Comparison of ENCODE assay signal across 1 cellular context in the genomic region with DNA sequence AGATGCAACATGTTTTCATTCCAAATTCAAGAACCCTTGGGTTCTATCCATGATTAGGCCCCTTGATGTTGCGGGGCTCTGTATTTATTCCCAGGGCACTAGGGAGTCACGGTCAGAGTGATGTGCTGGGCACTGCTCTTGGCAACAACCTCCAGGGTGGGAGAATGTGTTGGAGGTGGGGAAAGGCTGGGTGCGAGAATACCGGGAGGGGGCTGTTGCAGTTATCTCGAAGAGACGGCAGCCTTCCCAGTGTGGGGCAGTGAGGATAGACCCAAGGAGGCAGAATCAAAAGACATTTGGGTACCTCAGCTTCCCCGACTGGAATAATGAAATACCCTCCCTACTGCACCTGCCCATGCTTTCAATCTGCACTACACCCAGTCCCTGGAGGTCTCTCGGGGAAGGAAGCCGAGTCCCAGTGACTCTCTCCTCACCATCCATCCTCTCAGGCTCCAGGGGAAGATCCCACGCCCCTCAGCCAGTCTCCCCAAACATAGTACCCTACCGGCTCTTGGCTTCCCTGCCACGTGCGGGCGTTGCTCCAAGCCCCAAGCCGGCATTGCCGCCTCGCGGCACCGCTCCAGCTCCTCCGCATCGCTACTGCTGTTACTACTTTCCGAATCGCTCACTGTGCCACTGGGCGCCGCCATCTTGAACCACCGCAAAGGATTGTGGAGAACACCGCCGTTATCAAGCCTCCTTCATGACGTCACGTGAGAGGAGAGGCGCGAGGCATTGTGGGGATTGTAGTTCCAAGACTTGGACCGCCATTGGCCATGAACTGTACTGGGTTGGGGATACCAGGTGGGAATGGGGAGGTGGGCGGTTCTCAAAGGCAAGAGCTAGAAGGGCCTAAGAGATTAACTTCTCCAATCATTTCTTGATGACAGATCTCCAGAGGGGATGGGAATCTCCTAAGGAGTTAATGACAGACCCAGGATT.
TF ChIP-seq lines count a peak whose summit lies in the region.

C12orf43 (minus strand) TSS at position 663 of the 942 bp plus-strand sequence; CDS start at position 650, 13 bp downstream.

TF ChIP-seq in HepG2, 621 proteins besides CTCF, POLR2A, EP300 and RAD21 (continues in another document):
- no peak; the same call in 1 of the 2 replicates for TF ChIP-seq KDM4B (CRISPR knock-in tag; IDR thresholded peaks at IDR 0.05)
- no peak for TF ChIP-seq REST (IDR thresholded peaks at IDR 0.05; ENCODE audit: borderline replicate concordance in 1 of 2, low read depth in 1 of 2, low read length in 2 of 2)
- TF ChIP-seq YY1 (IDR thresholded peaks at IDR 0.05; ENCODE audit: insufficient read depth, insufficient replicate concordance, low read depth, low read length), result peak; percentile 100
- TF ChIP-seq, protein P1, sequence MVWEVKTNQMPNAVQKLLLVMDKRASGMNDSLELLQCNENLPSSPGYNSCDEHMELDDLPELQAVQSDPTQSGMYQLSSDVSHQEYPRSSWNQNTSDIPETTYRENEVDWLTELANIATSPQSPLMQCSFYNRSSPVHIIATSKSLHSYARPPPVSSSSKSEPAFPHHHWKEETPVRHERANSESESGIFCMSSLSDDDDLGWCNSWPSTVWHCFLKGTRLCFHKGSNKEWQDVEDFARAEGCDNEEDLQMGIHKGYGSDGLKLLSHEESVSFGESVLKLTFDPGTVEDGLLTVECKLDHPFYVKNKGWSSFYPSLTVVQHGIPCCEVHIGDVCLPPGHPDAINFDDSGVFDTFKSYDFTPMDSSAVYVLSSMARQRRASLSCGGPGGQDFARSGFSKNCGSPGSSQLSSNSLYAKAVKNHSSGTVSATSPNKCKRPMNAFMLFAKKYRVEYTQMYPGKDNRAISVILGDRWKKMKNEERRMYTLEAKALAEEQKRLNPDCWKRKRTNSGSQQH (CRISPR knock-in tag; IDR thresholded peaks at IDR 0.05; ENCODE audit: low read depth), result peak; percentile 96
- TF ChIP-seq ZNF124 (CRISPR knock-in tag; IDR thresholded peaks at IDR 0.05), result peak; percentile 85; the same call in 1 of the 2 replicates
- TF ChIP-seq, protein P2, sequence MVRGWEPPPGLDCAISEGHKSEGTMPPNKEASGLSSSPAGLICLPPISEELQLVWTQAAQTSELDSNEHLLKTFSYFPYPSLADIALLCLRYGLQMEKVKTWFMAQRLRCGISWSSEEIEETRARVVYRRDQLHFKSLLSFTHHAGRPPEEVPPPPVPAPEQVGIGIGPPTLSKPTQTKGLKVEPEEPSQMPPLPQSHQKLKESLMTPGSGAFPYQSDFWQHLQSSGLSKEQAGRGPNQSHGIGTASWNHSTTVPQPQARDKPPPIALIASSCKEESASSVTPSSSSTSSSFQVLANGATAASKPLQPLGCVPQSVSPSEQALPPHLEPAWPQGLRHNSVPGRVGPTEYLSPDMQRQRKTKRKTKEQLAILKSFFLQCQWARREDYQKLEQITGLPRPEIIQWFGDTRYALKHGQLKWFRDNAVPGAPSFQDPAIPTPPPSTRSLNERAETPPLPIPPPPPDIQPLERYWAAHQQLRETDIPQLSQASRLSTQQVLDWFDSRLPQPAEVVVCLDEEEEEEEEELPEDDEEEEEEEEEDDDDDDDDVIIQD (CRISPR knock-in tag; IDR thresholded peaks at IDR 0.05; ENCODE audit: low read depth), result peak; percentile 43; the same call in 1 of the 2 replicates
- TF ChIP-seq SALL1 (CRISPR knock-in tag; IDR thresholded peaks at IDR 0.05), result peak; percentile 79
- no peak for TF ChIP-seq ZBTB14 (CRISPR knock-in tag; IDR thresholded peaks at IDR 0.05)
- TF ChIP-seq, protein P3, sequence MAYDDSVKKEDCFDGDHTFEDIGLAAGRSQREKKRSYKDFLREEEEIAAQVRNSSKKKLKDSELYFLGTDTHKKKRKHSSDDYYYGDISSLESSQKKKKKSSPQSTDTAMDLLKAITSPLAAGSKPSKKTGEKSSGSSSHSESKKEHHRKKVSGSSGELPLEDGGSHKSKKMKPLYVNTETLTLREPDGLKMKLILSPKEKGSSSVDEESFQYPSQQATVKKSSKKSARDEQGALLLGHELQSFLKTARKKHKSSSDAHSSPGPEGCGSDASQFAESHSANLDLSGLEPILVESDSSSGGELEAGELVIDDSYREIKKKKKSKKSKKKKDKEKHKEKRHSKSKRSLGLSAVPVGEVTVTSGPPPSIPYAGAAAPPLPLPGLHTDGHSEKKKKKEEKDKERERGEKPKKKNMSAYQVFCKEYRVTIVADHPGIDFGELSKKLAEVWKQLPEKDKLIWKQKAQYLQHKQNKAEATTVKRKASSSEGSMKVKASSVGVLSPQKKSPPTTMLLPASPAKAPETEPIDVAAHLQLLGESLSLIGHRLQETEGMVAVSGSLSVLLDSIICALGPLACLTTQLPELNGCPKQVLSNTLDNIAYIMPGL (CRISPR knock-in tag; IDR thresholded peaks at IDR 0.05; ENCODE audit: borderline replicate concordance in 1 of 2, low read depth in 1 of 2), result peak; percentile 56 to 58; a peak in 3 of 4 replicates
- no peak for TF ChIP-seq NFE2L1 (CRISPR knock-in tag; IDR thresholded peaks at IDR 0.05; ENCODE audit: borderline replicate concordance)
- TF ChIP-seq, protein P4, sequence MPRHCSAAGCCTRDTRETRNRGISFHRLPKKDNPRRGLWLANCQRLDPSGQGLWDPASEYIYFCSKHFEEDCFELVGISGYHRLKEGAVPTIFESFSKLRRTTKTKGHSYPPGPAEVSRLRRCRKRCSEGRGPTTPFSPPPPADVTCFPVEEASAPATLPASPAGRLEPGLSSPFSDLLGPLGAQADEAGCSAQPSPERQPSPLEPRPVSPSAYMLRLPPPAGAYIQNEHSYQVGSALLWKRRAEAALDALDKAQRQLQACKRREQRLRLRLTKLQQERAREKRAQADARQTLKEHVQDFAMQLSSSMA (CRISPR knock-in tag; IDR thresholded peaks at IDR 0.05), result no peak
- peak; percentile 54 for TF ChIP-seq TEAD3 (CRISPR knock-in tag; optimal IDR thresholded peaks at IDR 0.05; ENCODE audit: borderline replicate concordance)
- no peak for TF ChIP-seq ZNF703 (CRISPR knock-in tag; IDR thresholded peaks at IDR 0.05; ENCODE audit: borderline replicate concordance)
- peak; percentile 63 for TF ChIP-seq DMAP1 (CRISPR knock-in tag; IDR thresholded peaks at IDR 0.05)
- TF ChIP-seq, protein P5, sequence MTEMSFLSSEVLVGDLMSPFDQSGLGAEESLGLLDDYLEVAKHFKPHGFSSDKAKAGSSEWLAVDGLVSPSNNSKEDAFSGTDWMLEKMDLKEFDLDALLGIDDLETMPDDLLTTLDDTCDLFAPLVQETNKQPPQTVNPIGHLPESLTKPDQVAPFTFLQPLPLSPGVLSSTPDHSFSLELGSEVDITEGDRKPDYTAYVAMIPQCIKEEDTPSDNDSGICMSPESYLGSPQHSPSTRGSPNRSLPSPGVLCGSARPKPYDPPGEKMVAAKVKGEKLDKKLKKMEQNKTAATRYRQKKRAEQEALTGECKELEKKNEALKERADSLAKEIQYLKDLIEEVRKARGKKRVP (CRISPR knock-in tag; IDR thresholded peaks at IDR 0.05), result 0 out of 4 replicates have a peak, but pooled peaks of 1 of the 2 experiments have one; percentile 16
- 0 out of 2 replicates have a peak, but pooled peaks have one; percentile 15 for TF ChIP-seq ISL2 (CRISPR knock-in tag; IDR thresholded peaks at IDR 0.05)
- TF ChIP-seq ZNF430 (CRISPR knock-in tag; IDR thresholded peaks at IDR 0.05), result peak; percentile 42; the same call in 1 of the 2 replicates
- TF ChIP-seq FOXK1 (CRISPR knock-in tag; IDR thresholded peaks at IDR 0.05; ENCODE audit: borderline replicate concordance, low read depth), result peak; percentile 89; the same call in 1 of the 2 replicates
- no peak for TF ChIP-seq KDM6A (CRISPR knock-in tag; IDR thresholded peaks at IDR 0.05; ENCODE audit: low read depth)
- no peak for TF ChIP-seq TCF7L2 (IDR thresholded peaks at IDR 0.05; ENCODE audit: low read depth, low read length)
- no peak for TF ChIP-seq ZNF446 (CRISPR knock-in tag; IDR thresholded peaks at IDR 0.05)
- peak; percentile 68; the same call in 1 of the 2 replicates for TF ChIP-seq ZNF230 (CRISPR knock-in tag; IDR thresholded peaks at IDR 0.05)
- peak; percentile 55; the same call in 1 of the 2 replicates for TF ChIP-seq ZNF331 (CRISPR knock-in tag; IDR thresholded peaks at IDR 0.05)
- no peak for TF ChIP-seq ZNF879 (CRISPR knock-in tag; IDR thresholded peaks at IDR 0.05)
- 0 out of 2 replicates have a peak, but pooled peaks have one; percentile 17 for TF ChIP-seq NCOA2 (CRISPR knock-in tag; IDR thresholded peaks at IDR 0.05)
- TF ChIP-seq ZNF501 (CRISPR knock-in tag; IDR thresholded peaks at IDR 0.05), result peak; percentile 89
- peak; percentile 75 for TF ChIP-seq ZNF407 (CRISPR knock-in tag; IDR thresholded peaks at IDR 0.05; ENCODE audit: not compliant biosample characterization)
